1 cellular context compared by ENCODE assay signal in genomic region chr16:970766-971581, GRCh38.
TF ChIP-seq lines count a peak whose summit lies in the region.

Gene LMF1, minus strand, starts transcription at chr16:970984. Its CDS starts 4 bp downstream, at chr16:970980.

TF ChIP-seq in HepG2, 621 proteins besides CTCF, POLR2A, EP300 and RAD21 (continued from another document and continues in another):
- TF ChIP-seq KLF6 (CRISPR knock-in tag; IDR thresholded peaks at IDR 0.05): no peak
- TF ChIP-seq MYPOP (CRISPR knock-in tag; IDR thresholded peaks at IDR 0.05): peak; percentile 74
- peak; percentile 53 for TF ChIP-seq ZNF891 (CRISPR knock-in tag; IDR thresholded peaks at IDR 0.05)
- no peak for TF ChIP-seq DZIP1 (CRISPR knock-in tag; IDR thresholded peaks at IDR 0.05)
- peak; percentile 65; the same call in 1 of the 3 replicates for TF ChIP-seq MXI1 (IDR thresholded peaks at IDR 0.05; ENCODE audit: borderline replicate concordance, low read depth, low read length)
- TF ChIP-seq ZNF564 (CRISPR knock-in tag; IDR thresholded peaks at IDR 0.05): no peak; the same call in none of the 2 replicates
- no peak for TF ChIP-seq SIN3B (IDR thresholded peaks at IDR 0.05; ENCODE audit: low read length)
- TF ChIP-seq GTF3A (CRISPR knock-in tag; conservative IDR thresholded peaks at IDR 0.05): peak; percentile 77; the same call in 1 of the 2 replicates
- no peak for TF ChIP-seq MTA3 (CRISPR knock-in tag; IDR thresholded peaks at IDR 0.05)
- 0 out of 2 replicates have a peak, but pooled peaks have one; percentile 37 for TF ChIP-seq JUN (CRISPR knock-in tag; IDR thresholded peaks at IDR 0.05)
- TF ChIP-seq LRRFIP1 (CRISPR knock-in tag; conservative IDR thresholded peaks at IDR 0.05): no peak
- TF ChIP-seq ZNF570 (CRISPR knock-in tag; IDR thresholded peaks at IDR 0.05; ENCODE audit: borderline replicate concordance): no peak; the same call in 1 of the 2 replicates
- no peak for TF ChIP-seq SRF (IDR thresholded peaks at IDR 0.05; ENCODE audit: low read depth, low read length)
- TF ChIP-seq ETV5 (CRISPR knock-in tag; IDR thresholded peaks at IDR 0.05; ENCODE audit: borderline replicate concordance): peak; percentile 69
- TF ChIP-seq TFAP4 (IDR thresholded peaks at IDR 0.05; ENCODE audit: borderline replicate concordance, low read depth): peak; percentile 83; the same call in 1 of the 2 replicates
- peak; percentile 85 for TF ChIP-seq ZGPAT (CRISPR knock-in tag; IDR thresholded peaks at IDR 0.05)
- 0 out of 2 replicates have a peak, but pooled peaks have one; percentile 38 for TF ChIP-seq KLF15 (CRISPR knock-in tag; IDR thresholded peaks at IDR 0.05; ENCODE audit: borderline replicate concordance)
- no peak; the same call in 1 of the 2 replicates for TF ChIP-seq KDM5B (CRISPR knock-in tag; IDR thresholded peaks at IDR 0.05; ENCODE audit: borderline replicate concordance)
- 0 out of 2 replicates have a peak, but pooled peaks have one; percentile 44 for TF ChIP-seq ZSCAN25 (CRISPR knock-in tag; IDR thresholded peaks at IDR 0.05)
- TF ChIP-seq BATF2 (CRISPR knock-in tag; IDR thresholded peaks at IDR 0.05): no peak
- no peak for TF ChIP-seq ZBTB40 (IDR thresholded peaks at IDR 0.05)
- no peak; the same call in none of the 2 replicates for TF ChIP-seq ZBTB40 (CRISPR knock-in tag; IDR thresholded peaks at IDR 0.05)
- peak; percentile 29 for TF ChIP-seq ZNF574 (CRISPR knock-in tag; IDR thresholded peaks at IDR 0.05)
- 0 out of 2 replicates have a peak, but pooled peaks have one; percentile 25 for TF ChIP-seq ZNF639 (CRISPR knock-in tag; conservative IDR thresholded peaks at IDR 0.05)
- TF ChIP-seq MYC (CRISPR knock-in tag; IDR thresholded peaks at IDR 0.05; ENCODE audit: borderline replicate concordance): peak; percentile 54; the same call in 1 of the 2 replicates
